In genomic region chr18:9914334-9914583, GRCh38 we compare ENCODE assay signal across 8 cellular contexts. TPM values are rescaled to one million over a fixed set of nuclear protein-coding genes. Genes with fewer than 3 reads are reported as not detected.
DNase-seq lines count a peak whose midpoint lies in the region; ATAC-seq and TF ChIP-seq lines count a peak whose summit lies in the region.

No MANE protein-coding gene starts in this region.

- peak overlapping the region; percentile 97 for H3K9ac ChIP-seq in PC-3 (ENCODE audit: low read length)

- peaks cover under 1% of the 10 kb centered on the region for H3K27me3 Mint-ChIP-seq in progenitor cell of endocrine pancreas

- intact Hi-C loops in PC-3 (cut with micrococcal nuclease) (loop anchor here (2.0 to 10.0 kb wide), 4 partner anchors 102 to 339 kb away; partner anchors contain the start of gene PPP4R1), esophagus squamous epithelium (cut with DNase I) (no loop called here)

- no peaks in the 10 kb centered on the region for H3K9me3 ChIP-seq in PC-3 (ENCODE audit: low read length)
- no peaks in the 10 kb centered on the region for H3K9me3 ChIP-seq in esophagus squamous epithelium

- H3F3A ChIP-seq in PC-3 (ENCODE audit: low read length, unreplicated experiment), result no peaks in the 10 kb centered on the region

- POLR2A ChIA-PET in AG04449 (lab: Yijun Ruan, JAX), result no interaction called here
- POLR2A ChIA-PET in PC-3 (lab: Charles Lee; ENCODE audit: unreplicated experiment), result interaction anchor here (0.5 kb wide), 1 partner anchor 613 kb away, joined by 6 read pairs; no protein-coding TSS in a partner anchor

- no peaks in the 10 kb centered on the region for H3K36me3 Mint-ChIP-seq in progenitor cell of endocrine pancreas (ENCODE audit: insufficient read depth)

- H3K4me3 ChIP-seq in AG04449 (ENCODE audit: low read depth, low read length) (peak overlapping the region; percentile 93), PC-3 (ENCODE audit: low read length) (peak overlapping the region; percentile 77), esophagus squamous epithelium (peak overlapping the region; percentile 74 to 97 (median 95))

- peaks cover 35% of the 10 kb centered on the region for H3K4me1 ChIP-seq in PC-3 (ENCODE audit: insufficient read depth, low read length)
- peaks cover 27 to 48% (median 37%) of the 10 kb centered on the region in 3 donors for H3K4me1 ChIP-seq in esophagus squamous epithelium

- no peak for TF ChIP-seq CTCF in AG04449 (IDR thresholded peaks at IDR 0.05; ENCODE audit: insufficient read depth, low read length, missing control alignments)
- no peak for TF ChIP-seq CTCF in PC-3 (conservative IDR thresholded peaks at IDR 0.05; ENCODE audit: low read depth, low read length)
- no peak for TF ChIP-seq CTCF in esophagus squamous epithelium (IDR thresholded peaks at IDR 0.05)
- no peak for TF ChIP-seq CTCF in progenitor cell of endocrine pancreas (IDR thresholded peaks at IDR 0.05; ENCODE audit: unreplicated experiment)

- ATAC-seq in GM19372 (IDR thresholded peaks at IDR 0.05; ENCODE audit: low read depth, unreplicated experiment) (peak; percentile 18), PC-3 (no peak; the same call in 1 of the 2 replicates), GM21447 (IDR thresholded peaks at IDR 0.05; ENCODE audit: unreplicated experiment) (no peak)

- DNase-seq in AG04449 (ENCODE audit: low read depth, low spot score), result no peak
- no peak for DNase-seq in PC-3
- no peak for DNase-seq in esophagus squamous epithelium (lab: John Stamatoyannopoulos, UW)
- DNase-seq in progenitor cell of endocrine pancreas (ENCODE audit: low spot score, unreplicated experiment), result no peak
- DNase-seq in COR-L47 (lab: John Stamatoyannopoulos, UW), result no peak
- no peak for DNase-seq in effector CD4-positive, alpha-beta T cell

- peak overlapping the region; percentile 84 for H3K27ac ChIP-seq in PC-3 (ENCODE audit: low read length)
- peak overlapping the region; percentile 99 to 100 (median 100) for H3K27ac ChIP-seq in esophagus squamous epithelium

- H3K27me3 ChIP-seq in PC-3 (ENCODE audit: low read length), result no peaks in the 10 kb centered on the region
- no peaks in the 10 kb centered on the region for H3K27me3 ChIP-seq in esophagus squamous epithelium

- peak overlapping the region; percentile 49 for H2AFZ ChIP-seq in PC-3 (ENCODE audit: low read length)

- CTCF ChIA-PET in AG04449 (lab: Yijun Ruan, JAX) (interaction anchor here (1.5 kb wide), 1 partner anchor 10 kb away, joined by 4 read pairs; no protein-coding TSS in a partner anchor), PC-3 (lab: Charles Lee) (no interaction called here)

- no TSS peak for BruUV-seq in PC-3 (replicated peaks; lab: Mats Ljungman, UMichigan)

- H3K4me1 Mint-ChIP-seq in progenitor cell of endocrine pancreas (ENCODE audit: low read depth), result peaks cover 16% of the 10 kb centered on the region

- peaks cover 51% of the 10 kb centered on the region for H3K79me2 ChIP-seq in PC-3 (ENCODE audit: low read length)

- no peak for TF ChIP-seq POLR2A in esophagus squamous epithelium (IDR thresholded peaks at IDR 0.05)

- H4K20me1 ChIP-seq in PC-3 (ENCODE audit: low read length), result peaks cover 43% of the 10 kb centered on the region

- no CpG with 5 or more reads among the region's 35 CpGs for WGBS in esophagus squamous epithelium, 2 donors

- H3K27ac Mint-ChIP-seq in progenitor cell of endocrine pancreas, result peak overlapping the region; percentile 81

- H3K9me2 ChIP-seq in PC-3 (replicated peaks; ENCODE audit: low read length), result no peaks in the 10 kb centered on the region

- no peaks in the 10 kb centered on the region for H3K9me3 Mint-ChIP-seq in progenitor cell of endocrine pancreas (ENCODE audit: low read depth)

- H3K4me2 ChIP-seq in PC-3 (ENCODE audit: low read length), result peak overlapping the region; percentile 85

- H3K4me3 Mint-ChIP-seq in progenitor cell of endocrine pancreas (ENCODE audit: low read depth), result peak overlapping the region; percentile 91

- no peaks in the 10 kb centered on the region for H3K36me3 ChIP-seq in PC-3 (ENCODE audit: low read depth, low read length)
- no peaks in the 10 kb centered on the region for H3K36me3 ChIP-seq in esophagus squamous epithelium

RNA-seq across cellular contexts. Expression of gene VAPA, which starts 0.4 kb away (rescaled TPM):
- total RNA-seq in PC-3 (2014; rRNA removed), result 281 and 293 TPM in 2 replicates
- 100 to 1,000 TPM; 252 to 287 (median 268) TPM for total RNA-seq in esophagus squamous epithelium
- 115 and 125 TPM in 2 replicates for total RNA-seq in progenitor cell of endocrine pancreas

RNA-seq across cellular contexts. Expression of gene TXNDC2, which starts 28.5 kb away (rescaled TPM):
- total RNA-seq in PC-3 (2014; rRNA removed) (0.87 TPM in 1 of 2 replicates, not detected in the other), esophagus squamous epithelium (under 1 TPM in 1 of 4 donors, not detected in 3; 0.09 TPM), progenitor cell of endocrine pancreas (not detected in 2 replicates)
